Comparison of ENCODE assay signal across 8 cellular contexts in genomic region chr7:36670585-36671431, GRCh38. TPM values are rescaled to one million over a fixed set of nuclear protein-coding genes. Genes with fewer than 3 reads are reported as not detected.
A peak's percentile ranks its signal among the peaks of the same experiment; 100 is the strongest.
DNase-seq lines count a peak whose midpoint lies in the region; ATAC-seq, FAIRE-seq and TF ChIP-seq lines count a peak whose summit lies in the region.

No MANE protein-coding gene starts in this region.

- H3K27ac Mint-ChIP-seq in naive B cell, result peak overlapping the region in 1 of 6 donors; percentile 8
- peak overlapping the region; percentile 60 to 79 for H3K27ac Mint-ChIP-seq in stimulated activated naive CD8-positive, alpha-beta T cell treated with anti-CD3 and anti-CD28 coated beads, Interleukin-15, amount 100 ng/mL, for 72 hours

- no peaks in the 10 kb centered on the region for H3K4me1 ChIP-seq in endothelial cell of umbilical vein (ENCODE audit: control insufficient read depth, extremely low read depth, insufficient read depth, low read length)

- no peaks in the 10 kb centered on the region for H3K9me3 ChIP-seq in endothelial cell of umbilical vein (replicated peaks; ENCODE audit: control insufficient read depth, insufficient read depth, low read length)

- H3K9ac ChIP-seq in endothelial cell of umbilical vein (replicated peaks; ENCODE audit: extremely low read depth, insufficient read depth, low read length), result no peak overlapping the region

- H3K4me3 ChIP-seq in endothelial cell of umbilical vein (replicated peaks in 1 of 3; ENCODE audit: insufficient read depth in 1 of 3, low read depth in 1 of 3, low read length in 3 of 3), result no peak overlapping the region

- peak; percentile 87 to 90 for TF ChIP-seq CTCF in endothelial cell of umbilical vein (IDR thresholded peaks at IDR 0.05; ENCODE audit: extremely low read depth in 1 of 2, insufficient read depth in 1 of 2, low read depth in 1 of 2, low read length in 2 of 2)

- dilution Hi-C loops in endothelial cell of umbilical vein (cut with MboI; ENCODE audit: extremely low pct_ligation_motif_present, low sequenced_read_pairs), result no loop called here

- H3K36me3 Mint-ChIP-seq in naive B cell, result no peaks in the 10 kb centered on the region

- no peaks in the 10 kb centered on the region for H3K79me2 ChIP-seq in endothelial cell of umbilical vein (ENCODE audit: control insufficient read depth, insufficient read depth, low read length)

- no peak overlapping the region for H2AFZ ChIP-seq in endothelial cell of umbilical vein (ENCODE audit: low read depth, low read length)

- ATAC-seq in GM18508 (IDR thresholded peaks at IDR 0.05; ENCODE audit: insufficient read depth, unreplicated experiment) (peak; percentile 58), HG03521 (IDR thresholded peaks at IDR 0.05; ENCODE audit: unreplicated experiment) (peak; percentile 59), naive B cell (ENCODE audit: low read depth in 2 of 2) (peak; percentile 76 to 77)
- peak; percentile 77 for ATAC-seq in stimulated activated naive CD8-positive, alpha-beta T cell treated with anti-CD3 and anti-CD28 coated beads, Interleukin-15, amount 100 ng/mL, for 72 hours

- no peak overlapping the region for H3K4me3 Mint-ChIP-seq in naive B cell
- peak overlapping the region; percentile 39 to 69 for H3K4me3 Mint-ChIP-seq in stimulated activated naive CD8-positive, alpha-beta T cell treated with anti-CD3 and anti-CD28 coated beads, Interleukin-15, amount 100 ng/mL, for 72 hours

- no peaks in the 10 kb centered on the region for H4K20me1 ChIP-seq in endothelial cell of umbilical vein (replicated peaks; ENCODE audit: control insufficient read depth, extremely low read depth, insufficient read depth, low read length)

- BruUV-seq in endothelial cell of umbilical vein (replicated peaks; lab: Mats Ljungman, UMichigan), result no TSS peak

- intact Hi-C loops in endothelial cell of umbilical vein (cut with micrococcal nuclease), result loop anchor here (1.0 to 2.0 kb wide), 5 partner anchors 184 to 528 kb away; no protein-coding TSS in a partner anchor

- H3K4me2 ChIP-seq in endothelial cell of umbilical vein (ENCODE audit: insufficient read depth, low read length), result no peak overlapping the region

- no peaks in the 10 kb centered on the region for H3K36me3 ChIP-seq in endothelial cell of umbilical vein (ENCODE audit: control insufficient read depth in 2 of 2, extremely low read depth in 1 of 2, insufficient read depth in 2 of 2, low read length in 2 of 2)

- CTCF ChIA-PET in endothelial cell of umbilical vein (lab: Charles Lee), result interaction anchor here (0.6 to 7.3 kb wide), 47 partner anchors 10 to 754 kb away, joined by 3 to 165 read pairs (median 5); partner anchors contain the start of gene ANLN

- POLR2A ChIA-PET in endothelial cell of umbilical vein (lab: Charles Lee), result no interaction called here

- peak; percentile 89 for FAIRE-seq in endothelial cell of umbilical vein (lab: Jason Lieb, UNC)

- DNase-seq in ACHN (peak; percentile 80), NOMO-1 treated with DMSO at 0.1 percent for 48 hours (lab: John Stamatoyannopoulos, UW; ENCODE audit: unreplicated experiment) (peak; percentile 37), endothelial cell of umbilical vein (ENCODE audit: low read depth, low spot score) (peak; percentile 69), naive B cell (peak; percentile 25)
- DNase-seq in activated CD8-positive, alpha-beta memory T cell treated with anti-CD3 and anti-CD28 coated beads, Interleukin-2, amount 50 U/mL, for 1 hour (ENCODE audit: extremely low read depth), result peak; percentile 42
- DNase-seq in stimulated activated naive CD8-positive, alpha-beta T cell treated with anti-CD3 and anti-CD28 coated beads, Interleukin-15, amount 100 ng/mL, for 72 hours, result peak; percentile 65 to 71

- H3K27ac ChIP-seq in endothelial cell of umbilical vein (ENCODE audit: insufficient read depth, low read depth, low read length), result no peak overlapping the region

- H3K9me1 ChIP-seq in endothelial cell of umbilical vein (replicated peaks; ENCODE audit: control insufficient read depth, extremely low read depth, insufficient read depth, low read length), result no peaks in the 10 kb centered on the region

- in situ Hi-C loops in ACHN (cut with HindIII; ENCODE audit: low pct_ligation_motif_present, low pct_unique_long_range_greater_than_20kb, low sequenced_read_pairs), result no loop called here

- no peak for TF ChIP-seq POLR2A in endothelial cell of umbilical vein (IDR thresholded peaks at IDR 0.05; ENCODE audit: low read depth, low read length)

- peaks cover 1 to 5% (median 3%) of the 10 kb centered on the region in 3 donors for H3K4me1 Mint-ChIP-seq in naive B cell
- H3K4me1 Mint-ChIP-seq in stimulated activated naive CD8-positive, alpha-beta T cell treated with anti-CD3 and anti-CD28 coated beads, Interleukin-15, amount 100 ng/mL, for 72 hours, result peaks cover 79% of the 10 kb centered on the region

- H3K27me3 Mint-ChIP-seq in naive B cell, result peaks cover 4 to 20% (median 8%) of the 10 kb centered on the region in 3 donors
- no peaks in the 10 kb centered on the region for H3K27me3 Mint-ChIP-seq in stimulated activated naive CD8-positive, alpha-beta T cell treated with anti-CD3 and anti-CD28 coated beads, Interleukin-15, amount 100 ng/mL, for 72 hours

- H3K9me3 Mint-ChIP-seq in naive B cell, result no peaks in the 10 kb centered on the region
- H3K9me3 Mint-ChIP-seq in stimulated activated naive CD8-positive, alpha-beta T cell treated with anti-CD3 and anti-CD28 coated beads, Interleukin-15, amount 100 ng/mL, for 72 hours, result no peaks in the 10 kb centered on the region

- H3K27me3 ChIP-seq in endothelial cell of umbilical vein (ENCODE audit: control insufficient read depth in 2 of 2, insufficient read depth in 2 of 2, low read length in 2 of 2), result no peaks in the 10 kb centered on the region

TF ChIP-seq in endothelial cell of umbilical vein, 7 proteins besides CTCF, POLR2A, EP300 and RAD21:
- TF ChIP-seq FOS (IDR thresholded peaks at IDR 0.05; ENCODE audit: borderline replicate concordance, insufficient read depth, low read length) (no peak), POLR2AphosphoS5 (IDR thresholded peaks at IDR 0.05; ENCODE audit: insufficient read depth, low read depth, low read length) (no peak), JUN (IDR thresholded peaks at IDR 0.05; ENCODE audit: borderline replicate concordance, insufficient read depth, insufficient read length, low read depth) (no peak), MYC (IDR thresholded peaks at IDR 0.05; ENCODE audit: low read depth, low read length) (no peak), GATA2 (IDR thresholded peaks at IDR 0.05; ENCODE audit: insufficient read depth, insufficient read length, low read depth, low read length) (no peak), EZH2 (IDR thresholded peaks at IDR 0.05; ENCODE audit: borderline replicate concordance, low read depth, low read length, severe bottlenecking) (no peak), MAX (IDR thresholded peaks at IDR 0.05; ENCODE audit: insufficient read depth, insufficient read length) (no peak)

RNA-seq across cellular contexts. Expression of gene AOAH, which starts 53.5 kb away (rescaled TPM):
- not detected in 2 replicates for total RNA-seq in endothelial cell of umbilical vein
- polyA plus RNA-seq in endothelial cell of umbilical vein (not detected in 2 replicates), naive B cell (ENCODE audit: low read depth in 6 of 6) (1 to 10 TPM; 1.8 to 4.4 (median 2.3) TPM)
- polyA plus RNA-seq in endothelial cell of umbilical vein (2011; cell fraction: cytosol; rRNA removed), result not detected in 2 replicates
- polyA plus RNA-seq in endothelial cell of umbilical vein (2011; cell fraction: nucleus; rRNA removed), result not detected in 2 replicates
- polyA plus RNA-seq in endothelial cell of umbilical vein (2012), result not detected in 2 replicates
- 0.56 TPM in 1 of 2 replicates, not detected in the other for polyA minus RNA-seq in endothelial cell of umbilical vein
- not detected for polyA minus RNA-seq in endothelial cell of umbilical vein (2011; cell fraction: cytosol; rRNA and poly(A)+ RNA removed)
- not detected in 2 replicates for polyA minus RNA-seq in endothelial cell of umbilical vein (2011; cell fraction: nucleus; rRNA and poly(A)+ RNA removed)

Comparison
In these comparisons a context has a peak if more than half of its experiments do, and no peak if none do; other contexts are left out.
1. DNase-seq: peak in every context shown above with its lines; median percentile 80 in ACHN; 69 in endothelial cell of umbilical vein; 68 in stimulated activated naive CD8-positive, alpha-beta T cell treated with anti-CD3 and anti-CD28 coated beads, Interleukin-15, amount 100 ng/mL, for 72 hours; 42 in activated CD8-positive, alpha-beta memory T cell treated with anti-CD3 and anti-CD28 coated beads, Interleukin-2, amount 50 U/mL, for 1 hour; 37 in NOMO-1 treated with DMSO at 0.1 percent for 48 hours; 25 in naive B cell.
2. H3K4me3 Mint-ChIP-seq: peak in stimulated activated naive CD8-positive, alpha-beta T cell treated with anti-CD3 and anti-CD28 coated beads, Interleukin-15, amount 100 ng/mL, for 72 hours (2 of 2); none in naive B cell (0 of 8).
3. Peak in every context shown above with its lines, with median percentiles within 50 percentile points of each other: ATAC-seq.